8 cellular contexts compared by ENCODE assay signal in genomic region chr1:78006491-78006890, GRCh38. TPM values are rescaled to one million over a fixed set of nuclear protein-coding genes. Genes with fewer than 3 reads are reported as not detected.
DNase-seq lines count a peak whose midpoint lies in the region; ATAC-seq and TF ChIP-seq lines count a peak whose summit lies in the region.
"Had no signal": no experiment of that assay in that cellular context is flagged by ENCODE, and none has a peak within 500 bp of the region (broad histone marks: within the 10 kb centered on the region; RNA-seq: fewer than 3 reads in every experiment).

No MANE protein-coding gene starts in this region.

- TF ChIP-seq CTCF in HFFc6 (IDR thresholded peaks at IDR 0.05) = no peak

- peak overlapping the region; percentile 14 for H3K4me3 ChIP-seq in iPS-11a (ENCODE audit: low read depth, low read length)

- peak overlapping the region; percentile 93 for H3K4me3 Mint-ChIP-seq in HFFc6
- peak overlapping the region; percentile 88 for H3K4me3 Mint-ChIP-seq in activated CD4-positive, alpha-beta memory T cell treated with anti-CD3 and anti-CD28 coated beads, Interleukin-2, amount 10 ng/mL, durations not matched to agents 7 days and 5 days
- H3K4me3 Mint-ChIP-seq in stimulated activated effector memory CD8-positive, alpha-beta T cell treated with anti-CD3 and anti-CD28 coated beads, Interleukin-12 subunit alpha, Interleukin-12 subunit beta, amount 100 ng/mL, for 72 hours = peak overlapping the region; percentile 83

- CTCF ChIA-PET in activated CD4-positive, alpha-beta memory T cell treated with anti-CD3 and anti-CD28 coated beads, Interleukin-2, amount 10 ng/mL, durations not matched to agents 7 days and 5 days (lab: Charles Lee) = interaction anchor here (0.8 to 2.7 kb wide), 3 partner anchors 15 to 28 kb away, joined by 3 to 7 read pairs (median 4); partner anchors contain the start of gene FUBP1

- DNase-seq in HFFc6 (no peak), ACHN (no peak)
- no peak for DNase-seq in activated CD4-positive, alpha-beta memory T cell treated with anti-CD3 and anti-CD28 coated beads, Interleukin-2, amount 10 ng/mL, durations not matched to agents 7 days and 5 days
- DNase-seq in stimulated activated effector memory CD8-positive, alpha-beta T cell treated with anti-CD3 and anti-CD28 coated beads, Interleukin-12 subunit alpha, Interleukin-12 subunit beta, amount 100 ng/mL, for 72 hours (ENCODE audit: low spot score in 2 of 2) = no peak
- DNase-seq: T1000 had no signal

- H3K4me1 Mint-ChIP-seq in HFFc6 (ENCODE audit: low read depth) = peaks cover 58% of the 10 kb centered on the region
- peaks cover 39% of the 10 kb centered on the region for H3K4me1 Mint-ChIP-seq in activated CD4-positive, alpha-beta memory T cell treated with anti-CD3 and anti-CD28 coated beads, Interleukin-2, amount 10 ng/mL, durations not matched to agents 7 days and 5 days
- peaks cover 25% of the 10 kb centered on the region for H3K4me1 Mint-ChIP-seq in stimulated activated effector memory CD8-positive, alpha-beta T cell treated with anti-CD3 and anti-CD28 coated beads, Interleukin-12 subunit alpha, Interleukin-12 subunit beta, amount 100 ng/mL, for 72 hours

- ATAC-seq in stimulated activated effector memory CD8-positive, alpha-beta T cell treated with anti-CD3 and anti-CD28 coated beads, Interleukin-12 subunit alpha, Interleukin-12 subunit beta, amount 100 ng/mL, for 72 hours = no peak
- ATAC-seq in GM19351 (IDR thresholded peaks at IDR 0.05; ENCODE audit: unreplicated experiment) (no peak), HG03108 (IDR thresholded peaks at IDR 0.05; ENCODE audit: unreplicated experiment) (no peak)

- H3K9me3 Mint-ChIP-seq in HFFc6 = peaks cover 6% of the 10 kb centered on the region; the same call in 1 of the 2 replicates
- H3K9me3 Mint-ChIP-seq in activated CD4-positive, alpha-beta memory T cell treated with anti-CD3 and anti-CD28 coated beads, Interleukin-2, amount 10 ng/mL, durations not matched to agents 7 days and 5 days = no peaks in the 10 kb centered on the region
- no peaks in the 10 kb centered on the region for H3K9me3 Mint-ChIP-seq in stimulated activated effector memory CD8-positive, alpha-beta T cell treated with anti-CD3 and anti-CD28 coated beads, Interleukin-12 subunit alpha, Interleukin-12 subunit beta, amount 100 ng/mL, for 72 hours

- in situ Hi-C loops in ACHN (cut with HindIII; ENCODE audit: low pct_ligation_motif_present, low pct_unique_long_range_greater_than_20kb, low sequenced_read_pairs) = no loop called here

- peaks cover 4% of the 10 kb centered on the region for H3K27me3 Mint-ChIP-seq in HFFc6 (ENCODE audit: insufficient read depth)
- H3K27me3 Mint-ChIP-seq in activated CD4-positive, alpha-beta memory T cell treated with anti-CD3 and anti-CD28 coated beads, Interleukin-2, amount 10 ng/mL, durations not matched to agents 7 days and 5 days = peaks cover 2% of the 10 kb centered on the region

- H3K36me3 Mint-ChIP-seq in HFFc6 (ENCODE audit: low read depth) = peaks cover 50% of the 10 kb centered on the region
- H3K36me3 Mint-ChIP-seq in activated CD4-positive, alpha-beta memory T cell treated with anti-CD3 and anti-CD28 coated beads, Interleukin-2, amount 10 ng/mL, durations not matched to agents 7 days and 5 days (ENCODE audit: low read depth) = peaks cover 2% of the 10 kb centered on the region
- H3K36me3 Mint-ChIP-seq in stimulated activated effector memory CD8-positive, alpha-beta T cell treated with anti-CD3 and anti-CD28 coated beads, Interleukin-12 subunit alpha, Interleukin-12 subunit beta, amount 100 ng/mL, for 72 hours = peaks cover 23% of the 10 kb centered on the region

- peak overlapping the region; percentile 99 for H3K27ac Mint-ChIP-seq in HFFc6
- no peak overlapping the region for H3K27ac Mint-ChIP-seq in activated CD4-positive, alpha-beta memory T cell treated with anti-CD3 and anti-CD28 coated beads, Interleukin-2, amount 10 ng/mL, durations not matched to agents 7 days and 5 days
- H3K27ac Mint-ChIP-seq in stimulated activated effector memory CD8-positive, alpha-beta T cell treated with anti-CD3 and anti-CD28 coated beads, Interleukin-12 subunit alpha, Interleukin-12 subunit beta, amount 100 ng/mL, for 72 hours = no peak overlapping the region

- POLR2A ChIA-PET in activated CD4-positive, alpha-beta memory T cell treated with anti-CD3 and anti-CD28 coated beads, Interleukin-2, amount 10 ng/mL, durations not matched to agents 7 days and 5 days (lab: Charles Lee) = interaction anchor here (2.5 to 15.8 kb wide), 3 partner anchors 12 to 25 kb away, joined by 10 to 671 read pairs (median 51); partner anchors contain the start of gene FUBP1

RNA-seq across cellular contexts. Expression of gene DNAJB4, which starts 1.8 kb away (rescaled TPM):
- total RNA-seq in HFFc6 (2021; fragmentation: NEBNext Ultra II Directional; extraction: Animal tissue kit (Norgen Biotek cat#: 25700)) = 100 to 1,000 TPM in 3 of 6 experiments, 10 to 100 TPM in 3; 89.6 to 245 (median 99.0) TPM
- 10 to 100 TPM; 12.9 to 16.2 TPM for total RNA-seq in activated CD4-positive, alpha-beta memory T cell treated with anti-CD3 and anti-CD28 coated beads, Interleukin-2, amount 10 ng/mL, durations not matched to agents 7 days and 5 days

RNA-seq across cellular contexts. Expression of gene FUBP1, which starts 27.6 kb away (rescaled TPM):
- total RNA-seq in HFFc6 (2021; fragmentation: NEBNext Ultra II Directional; extraction: Animal tissue kit (Norgen Biotek cat#: 25700)) = 100 to 1,000 TPM in 5 of 6 experiments, 10 to 100 TPM in 1; 94.7 to 125 (median 119) TPM
- 100 to 1,000 TPM; 182 to 185 TPM for total RNA-seq in activated CD4-positive, alpha-beta memory T cell treated with anti-CD3 and anti-CD28 coated beads, Interleukin-2, amount 10 ng/mL, durations not matched to agents 7 days and 5 days

RNA-seq across cellular contexts. Expression of gene GIPC2, which starts 39.3 kb away (rescaled TPM):
- under 1 TPM; 0.17 to 1.00 (median 0.26) TPM for total RNA-seq in HFFc6 (2021; fragmentation: NEBNext Ultra II Directional; extraction: Animal tissue kit (Norgen Biotek cat#: 25700))
- total RNA-seq in activated CD4-positive, alpha-beta memory T cell treated with anti-CD3 and anti-CD28 coated beads, Interleukin-2, amount 10 ng/mL, durations not matched to agents 7 days and 5 days = under 1 TPM; 0.10 to 0.15 TPM

Comparison
In these comparisons a context has a peak if more than half of its experiments do, and no peak if none do; other contexts are left out.
1. RNA of gene DNAJB4, which starts 1.8 kb away (total RNA-seq): 89.6 to 245 TPM in HFFc6; 12.9 to 16.2 TPM in activated CD4-positive, alpha-beta memory T cell treated with anti-CD3 and anti-CD28 coated beads, Interleukin-2, amount 10 ng/mL, durations not matched to agents 7 days and 5 days; every median in the first group is over 4 times any median in the second.
2. Peak in every context shown above with its lines, with median percentiles within 50 percentile points of each other: H3K4me3 Mint-ChIP-seq.